1 cellular context compared by ENCODE assay signal in the genomic region with DNA sequence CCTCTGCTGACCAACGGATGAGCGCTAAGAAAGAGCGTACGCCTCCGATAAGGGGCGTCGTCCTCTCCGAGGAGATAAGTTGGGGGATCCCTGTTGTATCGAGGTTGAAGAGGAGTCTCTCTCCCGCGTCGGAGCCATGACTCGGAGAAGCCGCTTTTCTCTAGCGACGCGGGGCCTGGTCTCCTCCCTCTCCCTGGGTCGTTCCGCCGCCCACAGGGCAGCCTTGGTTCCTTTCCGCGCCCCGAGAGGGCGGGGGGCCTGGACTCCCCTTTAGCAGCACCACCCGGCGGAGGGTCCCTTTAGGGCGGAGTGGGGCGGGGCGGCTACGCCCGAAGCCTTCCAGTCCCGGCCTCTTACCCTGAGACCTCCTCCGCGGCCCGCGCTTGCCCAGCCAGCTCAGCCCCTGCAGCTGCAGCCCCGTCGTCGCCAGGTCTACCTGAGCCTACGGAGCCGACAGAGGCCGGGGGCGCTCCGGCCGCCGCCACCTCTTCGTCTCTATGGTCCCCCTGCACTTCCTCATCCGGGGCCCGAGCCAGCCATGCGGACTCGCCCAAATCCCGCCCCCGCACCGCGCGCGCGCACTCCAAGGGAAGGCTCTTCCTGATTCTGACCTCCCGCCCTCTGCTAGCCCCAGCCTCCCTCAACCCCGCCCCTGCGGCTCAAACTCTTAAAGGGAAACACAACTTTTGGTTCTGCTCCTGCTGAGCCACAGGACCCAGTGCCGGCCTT.
TF ChIP-seq lines count a peak whose summit lies in the region.

A gene (minus strand): TSS at position 497 of the 729 bp plus-strand sequence. CDS start 11,272 bp downstream, outside the sequence.

TF ChIP-seq in HepG2, 621 proteins besides CTCF, POLR2A, EP300 and RAD21 (continued from another document and continues in another):
- TF ChIP-seq NFYB (CRISPR knock-in tag; IDR thresholded peaks at IDR 0.05), result peak; percentile 57
- TF ChIP-seq SAFB2 (CRISPR knock-in tag; IDR thresholded peaks at IDR 0.05; ENCODE audit: borderline replicate concordance, low read depth), result peak; percentile 83; the same call in 1 of the 2 replicates
- peak; percentile 41 for TF ChIP-seq CBX1 (IDR thresholded peaks at IDR 0.05; ENCODE audit: low read depth)
- TF ChIP-seq ZNF331 (CRISPR knock-in tag; IDR thresholded peaks at IDR 0.05), result peak; percentile 50; the same call in 1 of the 2 replicates
- TF ChIP-seq RNF2 (conservative IDR thresholded peaks at IDR 0.05; ENCODE audit: low read depth), result no peak
- TF ChIP-seq NCOA5 (CRISPR knock-in tag; IDR thresholded peaks at IDR 0.05), result no peak
- TF ChIP-seq KAT8 (CRISPR knock-in tag; IDR thresholded peaks at IDR 0.05), result peak; percentile 98
- peak; percentile 9; the same call in 1 of the 2 replicates for TF ChIP-seq ZNF558 (CRISPR knock-in tag; IDR thresholded peaks at IDR 0.05; ENCODE audit: borderline replicate concordance)
- TF ChIP-seq, protein P1, sequence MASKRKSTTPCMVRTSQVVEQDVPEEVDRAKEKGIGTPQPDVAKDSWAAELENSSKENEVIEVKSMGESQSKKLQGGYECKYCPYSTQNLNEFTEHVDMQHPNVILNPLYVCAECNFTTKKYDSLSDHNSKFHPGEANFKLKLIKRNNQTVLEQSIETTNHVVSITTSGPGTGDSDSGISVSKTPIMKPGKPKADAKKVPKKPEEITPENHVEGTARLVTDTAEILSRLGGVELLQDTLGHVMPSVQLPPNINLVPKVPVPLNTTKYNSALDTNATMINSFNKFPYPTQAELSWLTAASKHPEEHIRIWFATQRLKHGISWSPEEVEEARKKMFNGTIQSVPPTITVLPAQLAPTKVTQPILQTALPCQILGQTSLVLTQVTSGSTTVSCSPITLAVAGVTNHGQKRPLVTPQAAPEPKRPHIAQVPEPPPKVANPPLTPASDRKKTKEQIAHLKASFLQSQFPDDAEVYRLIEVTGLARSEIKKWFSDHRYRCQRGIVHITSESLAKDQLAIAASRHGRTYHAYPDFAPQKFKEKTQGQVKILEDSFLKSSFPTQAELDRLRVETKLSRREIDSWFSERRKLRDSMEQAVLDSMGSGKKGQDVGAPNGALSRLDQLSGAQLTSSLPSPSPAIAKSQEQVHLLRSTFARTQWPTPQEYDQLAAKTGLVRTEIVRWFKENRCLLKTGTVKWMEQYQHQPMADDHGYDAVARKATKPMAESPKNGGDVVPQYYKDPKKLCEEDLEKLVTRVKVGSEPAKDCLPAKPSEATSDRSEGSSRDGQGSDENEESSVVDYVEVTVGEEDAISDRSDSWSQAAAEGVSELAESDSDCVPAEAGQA (IDR thresholded peaks at IDR 0.05; ENCODE audit: low read depth), result peak; percentile 39; the same call in 1 of the 2 replicates
- TF ChIP-seq, protein P1 (CRISPR knock-in tag; IDR thresholded peaks at IDR 0.05; ENCODE audit: borderline replicate concordance), result no peak
- no peak for TF ChIP-seq ZFP82 (CRISPR knock-in tag; IDR thresholded peaks at IDR 0.05; ENCODE audit: borderline replicate concordance)
- TF ChIP-seq, protein P2, sequence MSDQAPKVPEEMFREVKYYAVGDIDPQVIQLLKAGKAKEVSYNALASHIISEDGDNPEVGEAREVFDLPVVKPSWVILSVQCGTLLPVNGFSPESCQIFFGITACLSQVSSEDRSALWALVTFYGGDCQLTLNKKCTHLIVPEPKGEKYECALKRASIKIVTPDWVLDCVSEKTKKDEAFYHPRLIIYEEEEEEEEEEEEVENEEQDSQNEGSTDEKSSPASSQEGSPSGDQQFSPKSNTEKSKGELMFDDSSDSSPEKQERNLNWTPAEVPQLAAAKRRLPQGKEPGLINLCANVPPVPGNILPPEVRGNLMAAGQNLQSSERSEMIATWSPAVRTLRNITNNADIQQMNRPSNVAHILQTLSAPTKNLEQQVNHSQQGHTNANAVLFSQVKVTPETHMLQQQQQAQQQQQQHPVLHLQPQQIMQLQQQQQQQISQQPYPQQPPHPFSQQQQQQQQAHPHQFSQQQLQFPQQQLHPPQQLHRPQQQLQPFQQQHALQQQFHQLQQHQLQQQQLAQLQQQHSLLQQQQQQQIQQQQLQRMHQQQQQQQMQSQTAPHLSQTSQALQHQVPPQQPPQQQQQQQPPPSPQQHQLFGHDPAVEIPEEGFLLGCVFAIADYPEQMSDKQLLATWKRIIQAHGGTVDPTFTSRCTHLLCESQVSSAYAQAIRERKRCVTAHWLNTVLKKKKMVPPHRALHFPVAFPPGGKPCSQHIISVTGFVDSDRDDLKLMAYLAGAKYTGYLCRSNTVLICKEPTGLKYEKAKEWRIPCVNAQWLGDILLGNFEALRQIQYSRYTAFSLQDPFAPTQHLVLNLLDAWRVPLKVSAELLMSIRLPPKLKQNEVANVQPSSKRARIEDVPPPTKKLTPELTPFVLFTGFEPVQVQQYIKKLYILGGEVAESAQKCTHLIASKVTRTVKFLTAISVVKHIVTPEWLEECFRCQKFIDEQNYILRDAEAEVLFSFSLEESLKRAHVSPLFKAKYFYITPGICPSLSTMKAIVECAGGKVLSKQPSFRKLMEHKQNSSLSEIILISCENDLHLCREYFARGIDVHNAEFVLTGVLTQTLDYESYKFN (CRISPR knock-in tag; conservative IDR thresholded peaks at IDR 0.05), result peak; percentile 58
- peak; percentile 48; the same call in 1 of the 2 replicates for TF ChIP-seq FOXO1 (CRISPR knock-in tag; IDR thresholded peaks at IDR 0.05)
- 0 out of 2 replicates have a peak, but pooled peaks have one; percentile 51 for TF ChIP-seq ZNF17 (CRISPR knock-in tag; IDR thresholded peaks at IDR 0.05)
- TF ChIP-seq HNRNPUL1 (IDR thresholded peaks at IDR 0.05; ENCODE audit: low read depth, low read length), result peak; percentile 78; the same call in 1 of the 2 replicates
- peak; percentile 45; the same call in 1 of the 2 replicates for TF ChIP-seq NFYC (CRISPR knock-in tag; IDR thresholded peaks at IDR 0.05)
- peak; percentile 21; the same call in 1 of the 2 replicates for TF ChIP-seq ZFP36L1 (CRISPR knock-in tag; IDR thresholded peaks at IDR 0.05)
- TF ChIP-seq ATF7-NPFF (CRISPR knock-in tag; IDR thresholded peaks at IDR 0.05; ENCODE audit: low read depth), result peak; percentile 68; the same call in 1 of the 2 replicates
- peak; percentile 63; the same call in 1 of the 2 replicates for TF ChIP-seq ZNF431 (CRISPR knock-in tag; IDR thresholded peaks at IDR 0.05; ENCODE audit: borderline replicate concordance, low read depth)
- TF ChIP-seq NFKBIZ (CRISPR knock-in tag; IDR thresholded peaks at IDR 0.05), result peak; percentile 46; the same call in 1 of the 2 replicates
- TF ChIP-seq, protein P3, sequence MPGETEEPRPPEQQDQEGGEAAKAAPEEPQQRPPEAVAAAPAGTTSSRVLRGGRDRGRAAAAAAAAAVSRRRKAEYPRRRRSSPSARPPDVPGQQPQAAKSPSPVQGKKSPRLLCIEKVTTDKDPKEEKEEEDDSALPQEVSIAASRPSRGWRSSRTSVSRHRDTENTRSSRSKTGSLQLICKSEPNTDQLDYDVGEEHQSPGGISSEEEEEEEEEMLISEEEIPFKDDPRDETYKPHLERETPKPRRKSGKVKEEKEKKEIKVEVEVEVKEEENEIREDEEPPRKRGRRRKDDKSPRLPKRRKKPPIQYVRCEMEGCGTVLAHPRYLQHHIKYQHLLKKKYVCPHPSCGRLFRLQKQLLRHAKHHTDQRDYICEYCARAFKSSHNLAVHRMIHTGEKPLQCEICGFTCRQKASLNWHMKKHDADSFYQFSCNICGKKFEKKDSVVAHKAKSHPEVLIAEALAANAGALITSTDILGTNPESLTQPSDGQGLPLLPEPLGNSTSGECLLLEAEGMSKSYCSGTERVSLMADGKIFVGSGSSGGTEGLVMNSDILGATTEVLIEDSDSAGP (CRISPR knock-in tag; IDR thresholded peaks at IDR 0.05; ENCODE audit: borderline replicate concordance), result peak; percentile 100
- no peak for TF ChIP-seq SOX6 (IDR thresholded peaks at IDR 0.05)
- TF ChIP-seq SOX6 (CRISPR knock-in tag; IDR thresholded peaks at IDR 0.05), result peak; percentile 76
- TF ChIP-seq, protein P4, sequence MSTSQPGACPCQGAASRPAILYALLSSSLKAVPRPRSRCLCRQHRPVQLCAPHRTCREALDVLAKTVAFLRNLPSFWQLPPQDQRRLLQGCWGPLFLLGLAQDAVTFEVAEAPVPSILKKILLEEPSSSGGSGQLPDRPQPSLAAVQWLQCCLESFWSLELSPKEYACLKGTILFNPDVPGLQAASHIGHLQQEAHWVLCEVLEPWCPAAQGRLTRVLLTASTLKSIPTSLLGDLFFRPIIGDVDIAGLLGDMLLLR (CRISPR knock-in tag; IDR thresholded peaks at IDR 0.05), result peak; percentile 80
- peak; percentile 87 for TF ChIP-seq ZNF274 (CRISPR knock-in tag; IDR thresholded peaks at IDR 0.05)
- peak; percentile 89 for TF ChIP-seq XRCC5 (optimal IDR thresholded peaks at IDR 0.05; ENCODE audit: low read length)
- 0 out of 2 replicates have a peak, but pooled peaks have one; percentile 18 for TF ChIP-seq ZNF451 (CRISPR knock-in tag; IDR thresholded peaks at IDR 0.05)
- TF ChIP-seq ZNF547 (CRISPR knock-in tag; IDR thresholded peaks at IDR 0.05), result peak; percentile 92
- no peak for TF ChIP-seq RBM22 (optimal IDR thresholded peaks at IDR 0.05; ENCODE audit: low read length)
- TF ChIP-seq GABPA (IDR thresholded peaks at IDR 0.05; ENCODE audit: low read depth, low read length), result peak; percentile 75
- TF ChIP-seq GABPA (CRISPR knock-in tag; IDR thresholded peaks at IDR 0.05; ENCODE audit: low read depth), result peak; percentile 86
- TF ChIP-seq ZC3H13 (CRISPR knock-in tag; IDR thresholded peaks at IDR 0.05), result peak; percentile 73; the same call in 1 of the 2 replicates
- peak; percentile 33; the same call in 1 of the 2 replicates for TF ChIP-seq ZNF205 (CRISPR knock-in tag; IDR thresholded peaks at IDR 0.05)
- TF ChIP-seq, protein P5, sequence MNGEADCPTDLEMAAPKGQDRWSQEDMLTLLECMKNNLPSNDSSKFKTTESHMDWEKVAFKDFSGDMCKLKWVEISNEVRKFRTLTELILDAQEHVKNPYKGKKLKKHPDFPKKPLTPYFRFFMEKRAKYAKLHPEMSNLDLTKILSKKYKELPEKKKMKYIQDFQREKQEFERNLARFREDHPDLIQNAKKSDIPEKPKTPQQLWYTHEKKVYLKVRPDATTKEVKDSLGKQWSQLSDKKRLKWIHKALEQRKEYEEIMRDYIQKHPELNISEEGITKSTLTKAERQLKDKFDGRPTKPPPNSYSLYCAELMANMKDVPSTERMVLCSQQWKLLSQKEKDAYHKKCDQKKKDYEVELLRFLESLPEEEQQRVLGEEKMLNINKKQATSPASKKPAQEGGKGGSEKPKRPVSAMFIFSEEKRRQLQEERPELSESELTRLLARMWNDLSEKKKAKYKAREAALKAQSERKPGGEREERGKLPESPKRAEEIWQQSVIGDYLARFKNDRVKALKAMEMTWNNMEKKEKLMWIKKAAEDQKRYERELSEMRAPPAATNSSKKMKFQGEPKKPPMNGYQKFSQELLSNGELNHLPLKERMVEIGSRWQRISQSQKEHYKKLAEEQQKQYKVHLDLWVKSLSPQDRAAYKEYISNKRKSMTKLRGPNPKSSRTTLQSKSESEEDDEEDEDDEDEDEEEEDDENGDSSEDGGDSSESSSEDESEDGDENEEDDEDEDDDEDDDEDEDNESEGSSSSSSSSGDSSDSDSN (CRISPR knock-in tag; IDR thresholded peaks at IDR 0.05), result peak; percentile 95
- TF ChIP-seq POLR2AphosphoS2 (IDR thresholded peaks at IDR 0.05; ENCODE audit: low read depth, low read length), result no peak
- peak; percentile 93 for TF ChIP-seq ASH2L (IDR thresholded peaks at IDR 0.05; ENCODE audit: insufficient read length, low read depth, low read length)
- 0 out of 2 replicates have a peak, but pooled peaks have one; percentile 35 for TF ChIP-seq NFE2L1 (CRISPR knock-in tag; IDR thresholded peaks at IDR 0.05; ENCODE audit: borderline replicate concordance)
- TF ChIP-seq ZNF350 (CRISPR knock-in tag; IDR thresholded peaks at IDR 0.05; ENCODE audit: borderline replicate concordance, low read depth), result peak; percentile 69; the same call in 1 of the 2 replicates
- TF ChIP-seq ZNF572 (CRISPR knock-in tag; IDR thresholded peaks at IDR 0.05), result no peak
- TF ChIP-seq, protein P6, sequence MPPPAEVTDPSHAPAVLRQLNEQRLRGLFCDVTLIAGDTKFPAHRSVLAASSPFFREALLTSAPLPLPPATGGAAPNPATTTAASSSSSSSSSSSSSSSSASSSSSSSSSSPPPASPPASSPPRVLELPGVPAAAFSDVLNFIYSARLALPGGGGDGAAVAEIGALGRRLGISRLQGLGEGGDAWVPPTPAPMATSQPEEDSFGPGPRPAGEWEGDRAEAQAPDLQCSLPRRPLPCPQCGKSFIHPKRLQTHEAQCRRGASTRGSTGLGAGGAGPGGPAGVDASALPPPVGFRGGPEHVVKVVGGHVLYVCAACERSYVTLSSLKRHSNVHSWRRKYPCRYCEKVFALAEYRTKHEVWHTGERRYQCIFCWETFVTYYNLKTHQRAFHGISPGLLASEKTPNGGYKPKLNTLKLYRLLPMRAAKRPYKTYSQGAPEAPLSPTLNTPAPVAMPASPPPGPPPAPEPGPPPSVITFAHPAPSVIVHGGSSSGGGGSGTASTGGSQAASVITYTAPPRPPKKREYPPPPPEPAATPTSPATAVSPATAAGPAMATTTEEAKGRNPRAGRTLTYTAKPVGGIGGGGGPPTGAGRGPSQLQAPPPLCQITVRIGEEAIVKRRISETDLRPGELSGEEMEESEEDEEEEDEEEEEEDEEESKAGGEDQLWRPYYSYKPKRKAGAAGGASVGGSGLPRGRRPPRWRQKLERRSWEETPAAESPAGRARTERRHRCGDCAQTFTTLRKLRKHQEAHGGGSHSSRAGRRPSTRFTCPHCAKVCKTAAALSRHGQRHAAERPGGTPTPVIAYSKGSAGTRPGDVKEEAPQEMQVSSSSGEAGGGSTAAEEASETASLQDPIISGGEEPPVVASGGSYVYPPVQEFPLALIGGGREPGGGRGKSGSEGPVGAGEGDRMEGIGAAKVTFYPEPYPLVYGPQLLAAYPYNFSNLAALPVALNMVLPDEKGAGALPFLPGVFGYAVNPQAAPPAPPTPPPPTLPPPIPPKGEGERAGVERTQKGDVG (CRISPR knock-in tag; IDR thresholded peaks at IDR 0.05; ENCODE audit: borderline replicate concordance), result 0 out of 2 replicates have a peak, but pooled peaks have one; percentile 41
- no peak for TF ChIP-seq HMG20A (CRISPR knock-in tag; IDR thresholded peaks at IDR 0.05; ENCODE audit: borderline replicate concordance)
